13 cellular contexts compared by ENCODE assay signal in genomic region chr16:2476345-2476720, GRCh38. TPM values are rescaled to one million over a fixed set of nuclear protein-coding genes. Genes with fewer than 3 reads are reported as not detected.
DNase-seq lines count a peak whose midpoint lies in the region; ATAC-seq, FAIRE-seq and TF ChIP-seq lines count a peak whose summit lies in the region.
"Had no signal": no experiment of that assay in that cellular context is flagged by ENCODE, and none has a peak within 500 bp of the region (broad histone marks: within the 10 kb centered on the region; RNA-seq: fewer than 3 reads in every experiment).

No MANE protein-coding gene starts in this region.

- TF ChIP-seq POLR2A in NB4 (IDR thresholded peaks at IDR 0.05; ENCODE audit: extremely low read depth, insufficient read length), result no peak

- H3K4me1 Mint-ChIP-seq in activated CD4-positive, alpha-beta T cell treated with anti-CD3 and anti-CD28 coated beads for 36 hours, result peaks cover 6% of the 10 kb centered on the region
- H3K4me1 Mint-ChIP-seq in dendritic cell treated with granulocyte-macrophage colony-stimulating factor and Interleukin-4, amounts not matched to agents 40 ng/mL and 50 ng/mL, for 4 days (ENCODE audit: low read depth), result peaks cover 39% of the 10 kb centered on the region

- H3K36me3 ChIP-seq in pancreas (no peaks in the 10 kb centered on the region), left lung (no peaks in the 10 kb centered on the region)

- no peak overlapping the region for H3K27ac Mint-ChIP-seq in activated CD4-positive, alpha-beta T cell treated with anti-CD3 and anti-CD28 coated beads for 36 hours
- no peak overlapping the region for H3K27ac Mint-ChIP-seq in dendritic cell treated with granulocyte-macrophage colony-stimulating factor and Interleukin-4, amounts not matched to agents 40 ng/mL and 50 ng/mL, for 4 days

- TF ChIP-seq CTCF in NB4 (IDR thresholded peaks at IDR 0.05; ENCODE audit: low read depth, low read length) (no peak), pancreas (IDR thresholded peaks at IDR 0.05) (no peak), left lung (IDR thresholded peaks at IDR 0.05) (no peak)

- peaks cover 20 to 44% (median 33%) of the 10 kb centered on the region in 3 donors for H3K4me1 ChIP-seq in pancreas
- peaks cover 28 to 68% of the 10 kb centered on the region in 2 donors for H3K4me1 ChIP-seq in left lung

- intact Hi-C loops in activated CD4-positive, alpha-beta T cell treated with anti-CD3 and anti-CD28 coated beads for 36 hours (cut with DNase I, micrococcal nuclease), result loop anchor here in 1 of 2 experiments (5.0 kb wide), 1 partner anchor 36 kb away; the partner anchor contains the start of gene ATP6V0C
- intact Hi-C loops in dendritic cell treated with granulocyte-macrophage colony-stimulating factor and Interleukin-4, amounts not matched to agents 40 ng/mL and 50 ng/mL, for 4 days (cut with micrococcal nuclease), result no loop called here
- intact Hi-C loops in pancreas (cut with DNase I), result no loop called here
- intact Hi-C loops in left lung (cut with DNase I), result no loop called here

- FAIRE-seq in pancreas (lab: Jason Lieb, UNC), result no peak
- FAIRE-seq: GM19239 had no signal

- peak overlapping the region; percentile 74 to 85 (median 78) for H3K27ac ChIP-seq in pancreas
- peak overlapping the region in 1 of 2 donors; percentile 9 for H3K27ac ChIP-seq in left lung

- no peak for DNase-seq in activated CD4-positive, alpha-beta T cell treated with anti-CD3 and anti-CD28 coated beads for 36 hours
- no peak for DNase-seq in activated CD4-positive, alpha-beta T cell treated with anti-CD3 and anti-CD28 coated beads for 1 hour
- DNase-seq in NB4 (ENCODE audit: low read depth), result no peak
- no peak for DNase-seq in pancreas
- DNase-seq in NCI-H2081 (lab: John Stamatoyannopoulos, UW), result no peak
- DNase-seq in left lung, result no peak
- DNase-seq: left ventricle myocardium superior, NCI-H1092 treated with DMSO at 0.1 percent for 48 hours, OCI-M1 had no signal

- no peak for ATAC-seq in activated CD4-positive, alpha-beta T cell treated with anti-CD3 and anti-CD28 coated beads for 36 hours
- ATAC-seq in pancreas, result no peak
- ATAC-seq in left lung, result no peak
- ATAC-seq in GM19035 (IDR thresholded peaks at IDR 0.05; ENCODE audit: unreplicated experiment), result no peak
- ATAC-seq: left ventricle myocardium superior, sciatic nerve had no signal

- H3K27me3 ChIP-seq in pancreas (peaks cover 0 to 5% (median 0%) of the 10 kb centered on the region in 4 donors), left lung (peaks cover 0 to 31% of the 10 kb centered on the region in 2 donors)

- no peaks in the 10 kb centered on the region for H3K36me3 Mint-ChIP-seq in activated CD4-positive, alpha-beta T cell treated with anti-CD3 and anti-CD28 coated beads for 36 hours (ENCODE audit: low read depth)
- H3K36me3 Mint-ChIP-seq in dendritic cell treated with granulocyte-macrophage colony-stimulating factor and Interleukin-4, amounts not matched to agents 40 ng/mL and 50 ng/mL, for 4 days (ENCODE audit: low read depth), result peaks cover 25% of the 10 kb centered on the region

- POLR2A ChIA-PET in activated CD4-positive, alpha-beta T cell treated with anti-CD3 and anti-CD28 coated beads for 36 hours (lab: Charles Lee), result no interaction called here

- no peaks in the 10 kb centered on the region for H3K9me3 Mint-ChIP-seq in activated CD4-positive, alpha-beta T cell treated with anti-CD3 and anti-CD28 coated beads for 36 hours (ENCODE audit: low read depth)
- H3K9me3 Mint-ChIP-seq in dendritic cell treated with granulocyte-macrophage colony-stimulating factor and Interleukin-4, amounts not matched to agents 40 ng/mL and 50 ng/mL, for 4 days, result no peaks in the 10 kb centered on the region

- CTCF ChIA-PET in activated CD4-positive, alpha-beta T cell treated with anti-CD3 and anti-CD28 coated beads for 36 hours (lab: Charles Lee), result no interaction called here

- H3K4me3 Mint-ChIP-seq in activated CD4-positive, alpha-beta T cell treated with anti-CD3 and anti-CD28 coated beads for 36 hours, result peak overlapping the region; percentile 60
- H3K4me3 Mint-ChIP-seq in dendritic cell treated with granulocyte-macrophage colony-stimulating factor and Interleukin-4, amounts not matched to agents 40 ng/mL and 50 ng/mL, for 4 days, result peak overlapping the region; percentile 52

- 29 to 30% methylated on average over 9 of the region's 9 CpGs for WGBS in pancreas, 2 donors

- peak overlapping the region; percentile 61 for H3K4me3 ChIP-seq in NB4 (ENCODE audit: low read depth, low read length)
- H3K4me3 ChIP-seq in pancreas, result peak overlapping the region in 2 of 4 donors; percentile 70 to 92
- H3K4me3 ChIP-seq in left lung, result peak overlapping the region in 1 of 2 donors; percentile 84

- peaks cover 8% of the 10 kb centered on the region for H3K27me3 Mint-ChIP-seq in activated CD4-positive, alpha-beta T cell treated with anti-CD3 and anti-CD28 coated beads for 36 hours
- peaks cover 20% of the 10 kb centered on the region for H3K27me3 Mint-ChIP-seq in dendritic cell treated with granulocyte-macrophage colony-stimulating factor and Interleukin-4, amounts not matched to agents 40 ng/mL and 50 ng/mL, for 4 days

- H3K9me3 ChIP-seq in pancreas, result no peaks in the 10 kb centered on the region
- no peaks in the 10 kb centered on the region for H3K9me3 ChIP-seq in left lung

RNA-seq across cellular contexts. Expression of gene TBC1D24, which starts 1.4 kb away (rescaled TPM):
- total RNA-seq in activated CD4-positive, alpha-beta T cell treated with anti-CD3 and anti-CD28 coated beads for 36 hours, result 10 to 100 TPM; 10.4 to 12.7 TPM
- total RNA-seq in pancreas, result 10 to 100 TPM; 16.8 to 23.7 (median 19.7) TPM
- 10 to 100 TPM; 10.8 to 16.0 TPM for polyA plus RNA-seq in pancreas
- total RNA-seq in left lung, result 10 to 100 TPM; 37.1 to 41.4 TPM

RNA-seq across cellular contexts. Expression of gene NTN3, which starts 5.2 kb away (rescaled TPM):
- total RNA-seq in activated CD4-positive, alpha-beta T cell treated with anti-CD3 and anti-CD28 coated beads for 36 hours, result not detected
- total RNA-seq in pancreas, result under 1 TPM in 3 of 6 donors, not detected in 3; 0.09 to 0.22 (median 0.20) TPM
- under 1 TPM; 0.07 to 0.08 TPM for polyA plus RNA-seq in pancreas
- 1 to 10 TPM in 1 of 2 donors, not detected in 1; 1.7 TPM for total RNA-seq in left lung

RNA-seq across cellular contexts. Expression of gene TEDC2, which starts 16.4 kb away (rescaled TPM):
- 10 to 100 TPM; 21.0 to 23.1 TPM for total RNA-seq in activated CD4-positive, alpha-beta T cell treated with anti-CD3 and anti-CD28 coated beads for 36 hours
- under 1 TPM in 5 of 6 donors, not detected in 1; 0.16 to 0.82 (median 0.76) TPM for total RNA-seq in pancreas
- 1 to 10 TPM; 1.1 to 1.4 TPM for polyA plus RNA-seq in pancreas
- 1 to 10 TPM; 4.0 to 6.5 TPM for total RNA-seq in left lung

RNA-seq across cellular contexts. Expression of gene ATP6V0C, which starts 37.4 kb away (rescaled TPM):
- 100 to 1,000 TPM in 1 of 2 experiments, 10 to 100 TPM in 1; 91.7 to 130 TPM for total RNA-seq in activated CD4-positive, alpha-beta T cell treated with anti-CD3 and anti-CD28 coated beads for 36 hours
- total RNA-seq in pancreas (10 to 100 TPM; 39.9 to 92.3 (median 66.8) TPM), left lung (100 to 1,000 TPM; 296 to 333 TPM)
- 100 to 1,000 TPM in 1 of 2 donors, 10 to 100 TPM in 1; 59.8 to 124 TPM for polyA plus RNA-seq in pancreas

RNA-seq across cellular contexts. Expression of gene AMDHD2, which starts 43.8 kb away (rescaled TPM):
- 10 to 100 TPM; 20.9 to 31.6 TPM for total RNA-seq in activated CD4-positive, alpha-beta T cell treated with anti-CD3 and anti-CD28 coated beads for 36 hours
- total RNA-seq in pancreas, result 10 to 100 TPM in 4 of 6 donors, 1 to 10 TPM in 2; 8.0 to 18.7 (median 10.9) TPM
- polyA plus RNA-seq in pancreas, result 10 to 100 TPM; 27.7 to 36.3 TPM
- 10 to 100 TPM; 45.5 to 62.4 TPM for total RNA-seq in left lung
